ENCODE assay signal across 1 cellular context in the genomic region with DNA sequence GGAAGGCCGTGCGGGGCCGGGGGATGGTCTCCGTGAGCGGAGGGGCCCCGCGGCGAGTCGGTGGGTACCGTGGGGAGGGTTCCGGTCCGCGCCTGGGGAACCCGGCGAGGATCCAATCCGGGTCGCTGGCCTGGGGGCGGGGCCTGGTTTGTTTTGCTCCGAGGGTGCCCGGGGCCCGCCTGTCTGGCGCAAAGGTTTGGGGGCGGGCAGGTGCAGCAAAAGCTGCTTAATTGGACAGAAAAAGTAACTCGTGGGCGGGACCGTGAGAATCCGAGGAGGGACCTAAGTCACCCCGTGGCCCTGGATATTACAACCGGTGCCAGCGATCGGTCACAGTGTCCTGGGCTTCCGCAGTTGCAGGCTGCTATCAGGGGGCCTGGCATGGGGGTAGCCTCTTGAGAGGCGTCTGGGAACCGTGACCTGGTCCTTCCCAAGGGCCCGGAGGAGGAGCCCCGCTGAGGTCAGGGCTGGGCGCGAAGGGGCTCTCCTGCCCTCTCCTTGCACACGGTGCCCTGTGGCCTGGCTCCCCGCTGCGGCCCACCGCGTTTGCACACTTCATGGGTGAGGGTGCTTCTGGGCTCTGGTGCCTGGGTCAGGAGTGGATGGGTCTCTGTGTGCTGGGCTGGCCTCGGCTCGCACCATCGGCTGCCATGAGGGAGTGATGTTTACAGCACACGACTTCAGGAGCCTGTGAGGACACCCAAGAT.
TF ChIP-seq lines count a peak whose summit lies in the region.

No MANE protein-coding gene starts in this region.

TF ChIP-seq in Ishikawa, 13 proteins besides CTCF, POLR2A, EP300 and RAD21 (continued from another document):
- TF ChIP-seq YY1 (IDR thresholded peaks at IDR 0.05; ENCODE audit: low read depth) (no peak), EGR1 (IDR thresholded peaks at IDR 0.05) (peak; percentile 44; the same call in 1 of the 2 replicates)
TF ChIP-seq in Ishikawa: peak in this region for 3.
